7 cellular contexts compared by ENCODE assay signal in genomic region chr7:156892821-156893706, GRCh38. TPM values are rescaled to one million over a fixed set of nuclear protein-coding genes. Genes with fewer than 3 reads are reported as not detected.
DNase-seq lines count a peak whose midpoint lies in the region; ATAC-seq and TF ChIP-seq lines count a peak whose summit lies in the region.

TSS of gene LMBR1 (minus strand) at chr7:156893183. CDS start at chr7:156892993, 190 bp downstream.

- H2AFZ ChIP-seq in hepatocyte, result peak within 1 kb of the TSS; percentile 64

- no peaks in the 10 kb centered on the region for H3K36me3 ChIP-seq in hepatocyte (replicated peaks; ENCODE audit: insufficient read depth, low read depth)

- WGBS in hepatocyte (ENCODE audit: low lambda C conversion rate, missing lambda C conversion rate), result under 1% methylated on average over 49 of the region's 97 CpGs

- peaks cover 8% of the 10 kb centered on the region for H3K4me1 ChIP-seq in hepatocyte (ENCODE audit: insufficient read depth)

- peaks cover 14% of the 10 kb centered on the region for H4K20me1 ChIP-seq in hepatocyte (ENCODE audit: insufficient read depth, poor library complexity, severe bottlenecking)

- TF ChIP-seq POLR2A in GM18505 (IDR thresholded peaks at IDR 0.05; ENCODE audit: borderline replicate concordance, extremely low read depth, insufficient read depth, insufficient read length), result peak; percentile 91

- H3K4me3 ChIP-seq in astrocyte of the cerebellum (ENCODE audit: low read depth, low read length), result peak within 1 kb of the TSS; percentile 80
- H3K4me3 ChIP-seq in hepatocyte, result peak within 1 kb of the TSS; percentile 85

- no peaks in the 10 kb centered on the region for H3K9me3 ChIP-seq in hepatocyte (ENCODE audit: low read depth)

- DNase-seq in NCI-H2029 (lab: John Stamatoyannopoulos, UW) (peak; percentile 90), T-helper 22 cell (ENCODE audit: low read depth) (peak; percentile 89), astrocyte of the cerebellum (ENCODE audit: low read depth) (peak; percentile 85), hepatocyte (ENCODE audit: low spot score) (peak; percentile 98), retina (peak; percentile 98)

- H3K27me3 ChIP-seq in hepatocyte, result no peaks in the 10 kb centered on the region

- peaks cover 40% of the 10 kb centered on the region for H3K79me2 ChIP-seq in hepatocyte

- H3K9me2 ChIP-seq in hepatocyte (replicated peaks; ENCODE audit: insufficient read depth), result no peaks in the 10 kb centered on the region

- in situ Hi-C loops in astrocyte of the cerebellum (cut with HindIII; ENCODE audit: low sequenced_read_pairs), result no loop called here

- peak within 1 kb of the TSS; percentile 82 for H3K4me2 ChIP-seq in hepatocyte

- H3K27ac ChIP-seq in hepatocyte, result peak within 1 kb of the TSS; percentile 96

- peak; percentile 56 for TF ChIP-seq CTCF in astrocyte of the cerebellum (IDR thresholded peaks at IDR 0.05; ENCODE audit: low read depth, low read length, missing control alignments)
- peak; percentile 34 for TF ChIP-seq CTCF in hepatocyte (IDR thresholded peaks at IDR 0.05; ENCODE audit: poor library complexity)

- peak; percentile 82 for ATAC-seq in GM18505 (IDR thresholded peaks at IDR 0.05; ENCODE audit: unreplicated experiment)
- ATAC-seq in HG02973 (IDR thresholded peaks at IDR 0.05; ENCODE audit: unreplicated experiment), result peak; percentile 71

RNA-seq across cellular contexts. Expression of gene LMBR1, which starts in this region (rescaled TPM):
- total RNA-seq in hepatocyte, result 51.8 and 53.1 TPM in 2 replicates
- 31.1 and 37.2 TPM in 2 replicates for polyA plus RNA-seq in hepatocyte

Comparison
In these comparisons a context has a peak if more than half of its experiments do, and no peak if none do; other contexts are left out.
1. Peak in every context shown above with its lines: DNase-seq, ATAC-seq, H3K4me3 ChIP-seq and H3K27ac ChIP-seq.